8 cellular contexts compared by ENCODE assay signal in the genomic region with DNA sequence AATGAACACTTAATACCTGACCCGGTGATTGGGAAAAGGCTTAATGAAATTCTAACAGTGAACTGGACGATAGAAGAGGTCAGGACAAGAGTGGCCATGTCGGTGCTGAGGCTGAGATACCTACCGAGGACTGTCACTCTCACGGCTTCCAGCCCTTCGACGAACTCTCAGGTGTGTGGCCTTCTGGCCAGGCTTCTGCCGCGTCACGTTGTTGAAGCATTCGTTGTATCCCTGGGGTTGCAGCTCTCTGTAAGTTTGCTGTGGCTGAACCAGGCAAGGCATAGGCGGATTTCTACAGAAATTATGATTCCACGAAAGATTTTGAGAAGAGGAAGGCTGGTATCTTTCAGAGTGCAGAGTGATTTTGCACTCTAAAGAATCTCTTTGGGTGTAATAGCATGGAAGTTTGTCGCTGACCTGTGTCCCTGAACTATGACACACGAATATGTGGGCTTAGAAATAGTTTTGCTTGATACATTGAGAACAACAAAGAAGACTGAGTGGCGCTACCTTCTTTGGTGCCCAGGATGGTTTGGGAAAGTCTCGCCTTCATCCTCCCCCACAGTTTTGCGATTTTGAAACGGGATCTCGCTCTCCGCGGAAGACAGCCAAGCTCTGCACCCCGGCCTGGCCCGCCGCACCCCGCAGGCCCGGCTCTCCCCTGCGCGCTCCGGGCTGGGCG. TPM values are rescaled to one million over a fixed set of nuclear protein-coding genes. Genes with fewer than 3 reads are reported as not detected.
DNase-seq lines count a peak whose midpoint lies in the region; ATAC-seq and TF ChIP-seq lines count a peak whose summit lies in the region.

No MANE protein-coding gene starts in this region.

- no peaks in the 10 kb centered on the region for H3K36me3 ChIP-seq in GM23338 (ENCODE audit: insufficient read depth)
- no peaks in the 10 kb centered on the region for H3K36me3 ChIP-seq in psoas muscle (ENCODE audit: insufficient read depth in 1 of 2, low read depth in 1 of 2)

- no peaks in the 10 kb centered on the region for H3K79me2 ChIP-seq in GM23338 (replicated peaks; ENCODE audit: insufficient read depth)

- H3K36me3 Mint-ChIP-seq in GM23338 (ENCODE audit: low read depth): peaks cover 13% of the 10 kb centered on the region; the same call in 2 of the 3 replicates

- H3K4me3 Mint-ChIP-seq in GM23338: peak overlapping the region; percentile 73

- DNase-seq in GM23338 (ENCODE audit: low spot score): peak; percentile 58
- DNase-seq in RKO (ENCODE audit: low spot score): peak; percentile 51
- no peak for DNase-seq in psoas muscle
- DNase-seq in SIG-M5 (lab: John Stamatoyannopoulos, UW): no peak
- no peak for DNase-seq in ACHN
- DNase-seq in GF-D8 (lab: John Stamatoyannopoulos, UW): no peak

- peaks cover 16% of the 10 kb centered on the region for H3K27me3 Mint-ChIP-seq in GM23338 (ENCODE audit: insufficient read depth, low read depth, poor library complexity)

- WGBS in psoas muscle, 3 donors: 39 to 41% (median 40%) methylated on average over 30 to 31 of the region's 31 CpGs

- H3K4me1 ChIP-seq in GM23338 (ENCODE audit: insufficient read depth) (peaks cover 14% of the 10 kb centered on the region), psoas muscle (no peaks in the 10 kb centered on the region)

- H3K4me3 ChIP-seq in GM23338 (peak overlapping the region; percentile 79), psoas muscle (peak overlapping the region; percentile 68)

- H3K27ac ChIP-seq in GM23338 (ENCODE audit: low read depth): no peak overlapping the region
- no peak overlapping the region for H3K27ac ChIP-seq in psoas muscle

- intact Hi-C loops in psoas muscle (cut with DNase I): no loop called here

- H3K9me3 ChIP-seq in psoas muscle: no peaks in the 10 kb centered on the region

- ATAC-seq in GM23338 (peak; percentile 44), esophagus mucosa (peak; percentile 39), psoas muscle (no peak), GM18502 (IDR thresholded peaks at IDR 0.05; ENCODE audit: poor library complexity, unreplicated experiment) (no peak)

- H3F3A ChIP-seq in GM23338 (replicated peaks; ENCODE audit: low read depth): no peaks in the 10 kb centered on the region

- peaks cover 11% of the 10 kb centered on the region for H3K4me1 Mint-ChIP-seq in GM23338

- H4K20me1 ChIP-seq in GM23338 (replicated peaks; ENCODE audit: insufficient read depth): no peaks in the 10 kb centered on the region

- in situ Hi-C loops in ACHN (cut with HindIII; ENCODE audit: low pct_ligation_motif_present, low pct_unique_long_range_greater_than_20kb, low sequenced_read_pairs): no loop called here

- no peaks in the 10 kb centered on the region for H3K9me2 ChIP-seq in GM23338 (ENCODE audit: insufficient read depth)

- TF ChIP-seq CTCF in GM23338 (conservative IDR thresholded peaks at IDR 0.05; ENCODE audit: low read depth in 2 of 2) (no peak), psoas muscle (IDR thresholded peaks at IDR 0.05) (no peak)

- peaks cover 13% of the 10 kb centered on the region for H3K9me3 Mint-ChIP-seq in GM23338

- peaks cover 18% of the 10 kb centered on the region for H3K27me3 ChIP-seq in GM23338 (ENCODE audit: insufficient read depth)
- peaks cover 0 to 21% (median 7%) of the 10 kb centered on the region in 3 donors for H3K27me3 ChIP-seq in psoas muscle (ENCODE audit: insufficient read depth in 3 of 3, low read length in 2 of 3)

- H3K4me2 ChIP-seq in GM23338: peak overlapping the region; percentile 91

- H2AFZ ChIP-seq in GM23338: peak overlapping the region; percentile 100

- H3K27ac Mint-ChIP-seq in GM23338: no peak overlapping the region

TF ChIP-seq in GM23338, 12 proteins besides CTCF, POLR2A, EP300 and RAD21:
- TF ChIP-seq CREB1 (CRISPR knock-in tag; IDR thresholded peaks at IDR 0.05; ENCODE audit: low read depth) (peak; percentile 39; the same call in 1 of the 2 replicates), STAT1 (IDR thresholded peaks at IDR 0.05; ENCODE audit: unreplicated experiment) (no peak)

RNA-seq across cellular contexts. Expression of a gene that starts 0.4 kb away (rescaled TPM):
- total RNA-seq in GM23338 (2014; rRNA removed; shearing (Covaris generic)): 1.1 TPM in 1 of 2 replicates, not detected in the other
- polyA plus RNA-seq in GM23338 (2016; fragmentation: Nextera tagmentation; extraction: Ambion mirVana): 1.1 and 1.3 TPM in 2 replicates
- 0.16 TPM for total RNA-seq in esophagus mucosa
- total RNA-seq in psoas muscle: under 1 TPM in 1 of 4 donors, not detected in 3; 0.17 TPM
- under 1 TPM in 2 of 3 donors, not detected in 1; 0.01 to 0.18 TPM for polyA plus RNA-seq in psoas muscle

RNA-seq across cellular contexts. Expression of a gene that starts 45.8 kb away (rescaled TPM):
- total RNA-seq in GM23338 (2014; rRNA removed; shearing (Covaris generic)): 0.89 and 0.94 TPM in 2 replicates
- 0.68 and 0.92 TPM in 2 replicates for polyA plus RNA-seq in GM23338 (2016; fragmentation: Nextera tagmentation; extraction: Ambion mirVana)
- not detected for total RNA-seq in esophagus mucosa
- not detected for total RNA-seq in psoas muscle
- not detected for polyA plus RNA-seq in psoas muscle

RNA-seq across cellular contexts. Expression of a gene that starts 50.8 kb away (rescaled TPM):
- 2.3 and 4.1 TPM in 2 replicates for total RNA-seq in GM23338 (2014; rRNA removed; shearing (Covaris generic))
- polyA plus RNA-seq in GM23338 (2016; fragmentation: Nextera tagmentation; extraction: Ambion mirVana): 2.9 and 3.0 TPM in 2 replicates
- 1.8 TPM for total RNA-seq in esophagus mucosa
- 1 to 10 TPM in 3 of 4 donors, under 1 TPM in 1; 0.46 to 4.3 (median 2.7) TPM for total RNA-seq in psoas muscle
- polyA plus RNA-seq in psoas muscle: under 1 TPM; 0.31 to 0.61 (median 0.53) TPM

Comparison
In these comparisons a context has a peak if more than half of its experiments do, and no peak if none do; other contexts are left out.
1. ATAC-seq: peak in GM23338 (single experiment) and esophagus mucosa (single experiment); none in psoas muscle (0 of 4) and GM18502 (single experiment).
2. DNase-seq: peak in GM23338 (single experiment) and RKO (single experiment); none in psoas muscle (0 of 2), SIG-M5 (single experiment), ACHN (single experiment) and GF-D8 (single experiment).